Comparison of ENCODE assay signal across 1 cellular context in genomic region chr19:47646924-47647323, GRCh38.
TF ChIP-seq lines count a peak whose summit lies in the region.

No MANE protein-coding gene starts in this region.

TF ChIP-seq in GM23338, 12 proteins besides CTCF, POLR2A, EP300 and RAD21 (continued from another document):
- no peak for TF ChIP-seq REST (IDR thresholded peaks at IDR 0.05; ENCODE audit: unreplicated experiment)
- no peak for TF ChIP-seq ZNF462 (CRISPR knock-in tag; IDR thresholded peaks at IDR 0.05)
- TF ChIP-seq JUNB (IDR thresholded peaks at IDR 0.05; ENCODE audit: unreplicated experiment), result no peak
- no peak for TF ChIP-seq EZH2 (IDR thresholded peaks at IDR 0.05; ENCODE audit: low read depth, unreplicated experiment)
- no peak for TF ChIP-seq ZNF331 (CRISPR knock-in tag; IDR thresholded peaks at IDR 0.05; ENCODE audit: low read depth)
- no peak for TF ChIP-seq CREB1 (CRISPR knock-in tag; IDR thresholded peaks at IDR 0.05; ENCODE audit: low read depth)
